Comparison of ENCODE assay signal across 26 cellular contexts in the genomic region with DNA sequence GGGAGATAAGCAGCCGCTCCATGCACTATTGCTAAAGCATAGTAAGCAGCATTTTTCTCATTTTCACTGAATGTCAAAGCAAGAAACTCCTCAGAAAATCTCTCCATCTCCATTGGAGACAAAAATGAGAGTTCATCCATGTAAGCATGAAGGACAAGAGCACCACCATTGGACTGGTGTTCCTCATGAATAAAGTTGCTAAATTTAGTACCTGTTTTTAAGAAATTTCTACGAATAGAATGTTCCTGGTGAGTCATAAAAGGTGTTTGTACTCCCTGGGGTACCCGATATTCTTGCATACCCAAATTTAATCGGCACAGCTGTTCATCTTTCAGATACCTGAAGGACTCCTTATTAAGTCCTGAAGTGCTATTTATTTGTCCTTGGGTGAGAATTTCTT. TPM values are rescaled to one million over a fixed set of nuclear protein-coding genes. Genes with fewer than 3 reads are reported as not detected.
DNase-seq lines count a peak whose midpoint lies in the region; ATAC-seq, FAIRE-seq and TF ChIP-seq lines count a peak whose summit lies in the region.
"Had no signal": no experiment of that assay in that cellular context is flagged by ENCODE, and none has a peak within 500 bp of the region (broad histone marks: within the 10 kb centered on the region; RNA-seq: fewer than 3 reads in every experiment).

No MANE protein-coding gene starts in this region.

- no peak overlapping the region for H2AFZ ChIP-seq in neural progenitor cell (replicated peaks)

- no peaks in the 10 kb centered on the region for H3K4me1 ChIP-seq in neural progenitor cell
- H3K4me1 ChIP-seq: BE2C, SJCRH30 had no signal

- peaks cover 78% of the 10 kb centered on the region for H3K79me2 ChIP-seq in neural progenitor cell (ENCODE audit: low read depth)

- intact Hi-C loops in activated CD4-positive, alpha-beta T cell treated with anti-CD3 and anti-CD28 coated beads for 36 hours (cut with DNase I, micrococcal nuclease), result no loop called here

- FAIRE-seq in GM19239 (lab: Jason Lieb, UNC), result peak; percentile 28
- FAIRE-seq: GM18507, H1 had no signal

- no peak overlapping the region for H3K4me2 ChIP-seq in neural progenitor cell
- H3K4me2 ChIP-seq: KMS-11 had no signal

- H3K27me3 ChIP-seq in neural progenitor cell, result no peaks in the 10 kb centered on the region
- H3K27me3 ChIP-seq: BE2C, SJCRH30 had no signal

- no peak overlapping the region for H3K9ac ChIP-seq in neural progenitor cell
- H3K9ac ChIP-seq: KMS-11 had no signal

- ATAC-seq in activated CD4-positive, alpha-beta T cell treated with anti-CD3 and anti-CD28 coated beads for 36 hours, result no peak
- ATAC-seq in T-cell (replicated peaks in 1 of 4) (no peak), HG02678 (IDR thresholded peaks at IDR 0.05; ENCODE audit: unreplicated experiment) (no peak), GM21390 (IDR thresholded peaks at IDR 0.05; ENCODE audit: unreplicated experiment) (no peak)
- ATAC-seq: HCT116, SK-N-SH treated with all-trans-retinoic acid at 6 μM for 48 hours had no signal

- POLR2A ChIA-PET in activated CD4-positive, alpha-beta T cell treated with anti-CD3 and anti-CD28 coated beads for 36 hours (lab: Charles Lee), result no interaction called here
- POLR2A ChIA-PET in activated CD4-positive, alpha-beta T cell treated with anti-CD3 and anti-CD28 coated beads, Interleukin-2, amount 10 ng/mL, durations not matched to agents 7 days and 5 days (lab: Charles Lee), result no interaction called here
- POLR2A ChIA-PET in T-cell (lab: Charles Lee), result interaction anchor here in 1 of 2 donors (0.5 kb wide), 1 partner anchor 1142 kb away, joined by 3 read pairs; no protein-coding TSS in a partner anchor

- no peaks in the 10 kb centered on the region for H3K27me3 Mint-ChIP-seq in activated CD4-positive, alpha-beta T cell treated with anti-CD3 and anti-CD28 coated beads for 36 hours
- H3K27me3 Mint-ChIP-seq in activated CD4-positive, alpha-beta T cell treated with anti-CD3 and anti-CD28 coated beads, Interleukin-2, amount 10 ng/mL, durations not matched to agents 7 days and 5 days, result no peaks in the 10 kb centered on the region
- H3K27me3 Mint-ChIP-seq in T-cell (no peaks in the 10 kb centered on the region), neural progenitor cell (ENCODE audit: insufficient read depth, low read depth) (no peaks in the 10 kb centered on the region)
- H3K27me3 Mint-ChIP-seq: IgD-negative memory B cell had no signal

- peaks cover 64% of the 10 kb centered on the region for H3K4me1 Mint-ChIP-seq in activated CD4-positive, alpha-beta T cell treated with anti-CD3 and anti-CD28 coated beads for 36 hours
- peaks cover 40% of the 10 kb centered on the region for H3K4me1 Mint-ChIP-seq in activated CD4-positive, alpha-beta T cell treated with anti-CD3 and anti-CD28 coated beads, Interleukin-2, amount 10 ng/mL, durations not matched to agents 7 days and 5 days
- H3K4me1 Mint-ChIP-seq in T-cell, result peaks cover 62 to 75% (median 72%) of the 10 kb centered on the region in 3 donors
- no peaks in the 10 kb centered on the region for H3K4me1 Mint-ChIP-seq in neural progenitor cell

- no peaks in the 10 kb centered on the region for H3F3A ChIP-seq in neural progenitor cell (ENCODE audit: low read depth)

- H3K9me3 Mint-ChIP-seq in activated CD4-positive, alpha-beta T cell treated with anti-CD3 and anti-CD28 coated beads for 36 hours (ENCODE audit: low read depth), result no peaks in the 10 kb centered on the region
- H3K9me3 Mint-ChIP-seq in activated CD4-positive, alpha-beta T cell treated with anti-CD3 and anti-CD28 coated beads, Interleukin-2, amount 10 ng/mL, durations not matched to agents 7 days and 5 days, result no peaks in the 10 kb centered on the region
- no peaks in the 10 kb centered on the region for H3K9me3 Mint-ChIP-seq in T-cell
- H3K9me3 Mint-ChIP-seq in neural progenitor cell, result peaks cover 2% of the 10 kb centered on the region
- H3K9me3 Mint-ChIP-seq: CD14-positive monocyte, IgD-negative memory B cell had no signal

- peaks cover 53% of the 10 kb centered on the region for H4K20me1 ChIP-seq in neural progenitor cell (ENCODE audit: low read depth)

- peak overlapping the region; percentile 25 for H3K27ac Mint-ChIP-seq in activated CD4-positive, alpha-beta T cell treated with anti-CD3 and anti-CD28 coated beads for 36 hours
- no peak overlapping the region for H3K27ac Mint-ChIP-seq in activated CD4-positive, alpha-beta T cell treated with anti-CD3 and anti-CD28 coated beads, Interleukin-2, amount 10 ng/mL, durations not matched to agents 7 days and 5 days
- H3K27ac Mint-ChIP-seq in T-cell (peak overlapping the region; percentile 47 to 78), neural progenitor cell (no peak overlapping the region)

- no peak overlapping the region for H3K4me3 Mint-ChIP-seq in activated CD4-positive, alpha-beta T cell treated with anti-CD3 and anti-CD28 coated beads for 36 hours
- H3K4me3 Mint-ChIP-seq in activated CD4-positive, alpha-beta T cell treated with anti-CD3 and anti-CD28 coated beads, Interleukin-2, amount 10 ng/mL, durations not matched to agents 7 days and 5 days, result no peak overlapping the region
- no peak overlapping the region for H3K4me3 Mint-ChIP-seq in T-cell
- no peak overlapping the region for H3K4me3 Mint-ChIP-seq in neural progenitor cell
- H3K4me3 Mint-ChIP-seq: CD14-positive monocyte, IgD-negative memory B cell had no signal

- CTCF ChIA-PET in activated CD4-positive, alpha-beta T cell treated with anti-CD3 and anti-CD28 coated beads for 36 hours (lab: Charles Lee), result interaction anchor here (0.6 to 1.2 kb wide), 2 partner anchors 13 to 956 kb away, joined by 3 to 4 read pairs; no protein-coding TSS in a partner anchor
- CTCF ChIA-PET in activated CD4-positive, alpha-beta T cell treated with anti-CD3 and anti-CD28 coated beads, Interleukin-2, amount 10 ng/mL, durations not matched to agents 7 days and 5 days (lab: Charles Lee), result interaction anchor here (2.1 kb wide), 1 partner anchor 14 kb away, joined by 7 read pairs; no protein-coding TSS in a partner anchor
- CTCF ChIA-PET in T-cell (lab: Charles Lee), result interaction anchor here in 1 of 2 donors (0.9 kb wide), 1 partner anchor 17 kb away, joined by 3 read pairs; no protein-coding TSS in a partner anchor

- no peak for DNase-seq in activated CD4-positive, alpha-beta T cell treated with anti-CD3 and anti-CD28 coated beads for 36 hours
- DNase-seq in activated CD4-positive, alpha-beta T cell treated with anti-CD3 and anti-CD28 coated beads, Interleukin-2, amount 10 ng/mL, durations not matched to agents 7 days and 5 days, result no peak
- DNase-seq in GM19239 (ENCODE audit: insufficient read length, low spot score) (no peak), T-cell (no peak), neural progenitor cell (ENCODE audit: low spot score) (no peak), GM19238 (ENCODE audit: insufficient read length, low spot score) (no peak)
- DNase-seq: BE2C, DMS153, DND-41, MM.1S, NCI-H1694, NCI-H2029 treated with DMSO at 0.1 percent for 48 hours, NCI-H226, NCI-H510A, NCI-H69, SJCRH30 had no signal

- TF ChIP-seq CTCF in neural progenitor cell (IDR thresholded peaks at IDR 0.05), result no peak

- H3K36me3 Mint-ChIP-seq in activated CD4-positive, alpha-beta T cell treated with anti-CD3 and anti-CD28 coated beads for 36 hours (ENCODE audit: low read depth), result peaks cover 37% of the 10 kb centered on the region
- H3K36me3 Mint-ChIP-seq in activated CD4-positive, alpha-beta T cell treated with anti-CD3 and anti-CD28 coated beads, Interleukin-2, amount 10 ng/mL, durations not matched to agents 7 days and 5 days (ENCODE audit: low read depth), result peaks cover 47% of the 10 kb centered on the region
- H3K36me3 Mint-ChIP-seq in T-cell, result peaks cover 40% of the 10 kb centered on the region
- peaks cover 45% of the 10 kb centered on the region for H3K36me3 Mint-ChIP-seq in neural progenitor cell
- H3K36me3 Mint-ChIP-seq: IgD-negative memory B cell had no signal

- H3K36me3 ChIP-seq in neural progenitor cell, result peaks cover 9% of the 10 kb centered on the region

- peak overlapping the region; percentile 26 for H3K27ac ChIP-seq in neural progenitor cell
- H3K27ac ChIP-seq: 22Rv1, KMS-11, SJCRH30 had no signal

- H3K9me3 ChIP-seq in neural progenitor cell (ENCODE audit: low read depth), result no peaks in the 10 kb centered on the region
- H3K9me3 ChIP-seq: BE2C, SJCRH30 had no signal

- H3K4me3 ChIP-seq in neural progenitor cell, result no peak overlapping the region
- H3K4me3 ChIP-seq: SJCRH30 had no signal

RNA-seq across cellular contexts. Expression of gene RSBN1, which starts 14.8 kb away (rescaled TPM):
- 10 to 100 TPM; 22.1 to 24.3 TPM for total RNA-seq in activated CD4-positive, alpha-beta T cell treated with anti-CD3 and anti-CD28 coated beads for 36 hours
- total RNA-seq in activated CD4-positive, alpha-beta T cell treated with anti-CD3 and anti-CD28 coated beads, Interleukin-2, amount 10 ng/mL, durations not matched to agents 7 days and 5 days, result 10 to 100 TPM; 30.8 to 31.7 TPM
- total RNA-seq in T-cell (10 to 100 TPM; 43.9 to 49.9 (median 45.1) TPM), neural progenitor cell (ENCODE audit: low replicate concordance) (30.2 and 40.1 TPM in 2 replicates)

RNA-seq across cellular contexts. Expression of gene PHTF1, which starts 38.2 kb away (rescaled TPM):
- total RNA-seq in activated CD4-positive, alpha-beta T cell treated with anti-CD3 and anti-CD28 coated beads for 36 hours, result 10 to 100 TPM; 11.3 to 12.2 TPM
- 10 to 100 TPM; 17.0 to 18.7 TPM for total RNA-seq in activated CD4-positive, alpha-beta T cell treated with anti-CD3 and anti-CD28 coated beads, Interleukin-2, amount 10 ng/mL, durations not matched to agents 7 days and 5 days
- 10 to 100 TPM in 2 of 5 donors, 1 to 10 TPM in 3; 5.9 to 10.5 (median 9.2) TPM for total RNA-seq in T-cell
- total RNA-seq in neural progenitor cell (ENCODE audit: low replicate concordance), result 50.7 and 76.8 TPM in 2 replicates

Comparison
In these comparisons a context has a peak if more than half of its experiments do, and no peak if none do; other contexts are left out.
1. H3K27ac Mint-ChIP-seq: peak in activated CD4-positive, alpha-beta T cell treated with anti-CD3 and anti-CD28 coated beads for 36 hours (single experiment) and T-cell (2 of 2); none in activated CD4-positive, alpha-beta T cell treated with anti-CD3 and anti-CD28 coated beads, Interleukin-2, amount 10 ng/mL, durations not matched to agents 7 days and 5 days (single experiment) and neural progenitor cell (single experiment).